Comparison of ENCODE assay signal across 8 cellular contexts in the genomic region with DNA sequence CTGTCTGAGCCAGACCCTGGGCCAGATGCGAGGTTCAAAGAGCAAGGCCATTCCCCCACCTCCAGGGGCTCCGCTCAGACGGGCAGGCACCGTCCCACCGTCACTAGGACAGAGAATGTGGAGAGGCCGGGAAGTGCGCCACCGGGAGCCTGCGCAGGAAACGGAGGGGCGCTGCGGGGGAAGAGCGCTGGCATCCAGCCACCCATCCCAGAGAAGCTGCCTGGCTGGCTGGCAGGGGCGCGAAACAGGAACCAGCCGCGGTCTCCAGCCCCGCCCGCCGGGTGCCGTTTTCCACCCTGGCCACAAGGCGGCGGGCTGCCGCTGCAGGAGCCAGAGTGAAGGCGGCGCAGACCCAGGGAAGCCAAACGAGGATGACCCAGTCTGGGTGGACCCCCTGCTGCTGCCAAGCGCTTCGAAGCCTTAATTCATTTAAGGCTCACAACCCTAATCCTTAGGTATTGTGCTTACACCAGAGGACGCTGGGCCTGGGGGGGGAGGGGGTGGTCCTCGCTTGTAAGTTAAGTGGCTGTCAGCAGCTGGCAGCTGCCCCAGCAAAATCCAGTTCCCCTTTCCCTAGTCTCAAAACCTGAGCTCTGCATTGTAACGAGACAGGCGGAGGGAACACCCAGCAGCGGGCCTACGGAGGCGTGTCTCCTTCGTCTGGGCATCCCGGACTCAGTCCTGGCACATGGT.
DNase-seq lines count a peak whose midpoint lies in the region; ATAC-seq and TF ChIP-seq lines count a peak whose summit lies in the region.
"Not testable (repeated sequence)": the region's sequence is repeated elsewhere in the genome, so short reads cannot be mapped to it uniquely, and the experiment has no call there.

No MANE protein-coding gene starts in this region.

- peaks cover 10% of the 10 kb centered on the region for H3K27me3 ChIP-seq in AG04450 (ENCODE audit: control insufficient read depth, insufficient read depth, low read length)

- ATAC-seq in GM18907 (IDR thresholded peaks at IDR 0.05; ENCODE audit: unreplicated experiment) (peak; percentile 56), HG03439 (IDR thresholded peaks at IDR 0.05; ENCODE audit: unreplicated experiment) (peak; percentile 52)

- CTCF ChIA-PET in AG04450 (lab: Charles Lee) = interaction anchor here (0.6 to 1.4 kb wide), 10 partner anchors 11 to 1412 kb away, joined by 3 to 8 read pairs (median 4); no protein-coding TSS in a partner anchor

- POLR2A ChIA-PET in AG04450 (lab: Yijun Ruan, JAX) = not testable (repeated sequence)

- not testable (repeated sequence) for H3K27ac ChIP-seq in AG04450 (ENCODE audit: low read depth, low read length)
- peak overlapping the region in 18 of 21 experiments; percentile 7 to 93 (median 50) for H3K27ac ChIP-seq in skin epidermis

- not testable (repeated sequence) for H3K9me3 ChIP-seq in AG04450 (ENCODE audit: control insufficient read depth, insufficient read depth, low read length)

- peak overlapping the region; percentile 15; the same call in 1 of the 2 replicates for H3K4me3 ChIP-seq in AG04450 (ENCODE audit: low read depth, low read length)
- H3K4me3 ChIP-seq in skin epidermis = peak overlapping the region in 6 of 7 experiments; percentile 3 to 25 (median 11)

- peak; percentile 86 for TF ChIP-seq CTCF in AG04450 (IDR thresholded peaks at IDR 0.05; ENCODE audit: low read depth, low read length)

- DNase-seq in AG04450 (ENCODE audit: low read depth, low spot score) (peak; percentile 46), NCI-H510A treated with DMSO at 0.1 percent for 48 hours (lab: John Stamatoyannopoulos, UW) (peak; percentile 90), islet precursor cell (peak; percentile 97)
- DNase-seq in activated CD4-positive, alpha-beta T cell treated with anti-CD3 and anti-CD28 coated beads for 1 hour = peak; percentile 56
- DNase-seq in central memory CD4-positive, alpha-beta T cell = peak; percentile 63

Comparison
In these comparisons a context has a peak if more than half of its experiments do, and no peak if none do; other contexts are left out.
1. DNase-seq: peak in every context shown above with its lines; median percentile 97 in islet precursor cell; 90 in NCI-H510A treated with DMSO at 0.1 percent for 48 hours; 63 in central memory CD4-positive, alpha-beta T cell; 56 in activated CD4-positive, alpha-beta T cell treated with anti-CD3 and anti-CD28 coated beads for 1 hour; 46 in AG04450.